ENCODE assay signal across 17 cellular contexts in the genomic region with DNA sequence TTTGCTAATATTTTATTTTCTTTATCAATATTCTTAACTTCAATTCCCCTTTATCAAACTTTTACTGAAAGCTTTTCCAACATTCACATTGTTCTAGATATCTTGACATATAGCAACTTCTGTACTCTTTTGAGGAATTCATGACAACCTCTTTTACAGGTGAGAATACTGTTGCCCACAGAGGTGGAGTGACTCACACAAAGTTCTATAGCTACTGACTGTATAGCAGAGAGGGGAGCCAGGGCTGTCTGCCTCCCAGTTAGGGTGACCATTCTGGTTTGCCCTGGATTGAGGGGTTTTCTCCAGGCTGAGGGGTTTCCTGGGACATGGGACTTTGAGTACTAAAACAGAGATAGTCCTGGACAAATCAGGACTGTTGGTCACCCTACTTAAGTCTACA. TPM values are rescaled to one million over a fixed set of nuclear protein-coding genes. Genes with fewer than 3 reads are reported as not detected.
DNase-seq lines count a peak whose midpoint lies in the region; ATAC-seq and TF ChIP-seq lines count a peak whose summit lies in the region.
"Had no signal": no experiment of that assay in that cellular context is flagged by ENCODE, and none has a peak within 500 bp of the region (broad histone marks: within the 10 kb centered on the region; RNA-seq: fewer than 3 reads in every experiment).

No MANE protein-coding gene starts in this region.

- H3K4me1 ChIP-seq in KMS-11 (ENCODE audit: low read depth, poor library complexity, severe bottlenecking), result peaks cover 71% of the 10 kb centered on the region
- H3K4me1 ChIP-seq: BLaER1 had no signal

- CTCF ChIA-PET in activated CD8-positive, alpha-beta T cell treated with anti-CD3 and anti-CD28 coated beads for 36 hours (lab: Charles Lee), result interaction anchor here (1.6 kb wide), 1 partner anchor 54 kb away, joined by 5 read pairs; no protein-coding TSS in a partner anchor
- CTCF ChIA-PET in activated CD8-positive, alpha-beta T cell treated with anti-CD3 and anti-CD28 coated beads, Interleukin-2, amount 10 ng/mL, durations not matched to agents 7 days and 5 days (lab: Charles Lee), result no interaction called here

- H3K4me1 Mint-ChIP-seq in activated CD8-positive, alpha-beta T cell treated with anti-CD3 and anti-CD28 coated beads for 36 hours (ENCODE audit: low read depth), result peaks cover 24% of the 10 kb centered on the region
- peaks cover 13% of the 10 kb centered on the region for H3K4me1 Mint-ChIP-seq in activated CD8-positive, alpha-beta T cell treated with anti-CD3 and anti-CD28 coated beads, Interleukin-2, amount 10 ng/mL, durations not matched to agents 7 days and 5 days (ENCODE audit: low read depth)
- peaks cover 15% of the 10 kb centered on the region for H3K4me1 Mint-ChIP-seq in activated T-helper 17 cell treated with anti-CD3 and anti-CD28 coated beads, Interleukin-2, amount 50 U/mL, for 72 hours
- peaks cover 77% of the 10 kb centered on the region for H3K4me1 Mint-ChIP-seq in stimulated activated memory B cell treated with anti-CD40 and anti-IgM and Interleukin-4, amounts not matched to agents 10 μg/mL and 1 μg/mL and 100 μg/mL, for 72 hours

- no peaks in the 10 kb centered on the region for H3K36me3 ChIP-seq in KMS-11 (ENCODE audit: insufficient read depth)

- H2AFZ ChIP-seq in KMS-11 (ENCODE audit: low read depth), result no peak overlapping the region

- no peaks in the 10 kb centered on the region for H3K27me3 ChIP-seq in KMS-11 (ENCODE audit: insufficient read depth, low read depth)
- H3K27me3 ChIP-seq: BLaER1 had no signal

- H3K36me3 Mint-ChIP-seq in activated CD8-positive, alpha-beta T cell treated with anti-CD3 and anti-CD28 coated beads for 36 hours (ENCODE audit: low read depth), result peaks cover 21% of the 10 kb centered on the region
- peaks cover 8% of the 10 kb centered on the region for H3K36me3 Mint-ChIP-seq in activated CD8-positive, alpha-beta T cell treated with anti-CD3 and anti-CD28 coated beads, Interleukin-2, amount 10 ng/mL, durations not matched to agents 7 days and 5 days (ENCODE audit: low read depth)
- peaks cover 35% of the 10 kb centered on the region for H3K36me3 Mint-ChIP-seq in activated T-helper 17 cell treated with anti-CD3 and anti-CD28 coated beads, Interleukin-2, amount 50 U/mL, for 72 hours (ENCODE audit: low read depth)
- peaks cover 52% of the 10 kb centered on the region for H3K36me3 Mint-ChIP-seq in stimulated activated memory B cell treated with anti-CD40 and anti-IgM and Interleukin-4, amounts not matched to agents 10 μg/mL and 1 μg/mL and 100 μg/mL, for 72 hours

- peak; percentile 57 for ATAC-seq in activated CD8-positive, alpha-beta T cell treated with anti-CD3 and anti-CD28 coated beads for 36 hours
- ATAC-seq in activated CD8-positive, alpha-beta T cell treated with anti-CD3 and anti-CD28 coated beads, Interleukin-2, amount 10 ng/mL, durations not matched to agents 7 days and 5 days, result no peak
- ATAC-seq in activated T-helper 17 cell treated with anti-CD3 and anti-CD28 coated beads, Interleukin-2, amount 50 U/mL, for 72 hours (replicated peaks), result peak; percentile 53
- ATAC-seq in stimulated activated memory B cell treated with anti-CD40 and anti-IgM and Interleukin-4, amounts not matched to agents 10 μg/mL and 1 μg/mL and 100 μg/mL, for 72 hours, result no peak
- ATAC-seq in HG03045 (IDR thresholded peaks at IDR 0.05; ENCODE audit: unreplicated experiment), result no peak

- 0 out of 2 replicates have a peak overlapping the region, but pooled peaks have one; percentile 86 for H3K27ac ChIP-seq in KMS-11
- H3K27ac ChIP-seq: BLaER1, HL-60 had no signal

- H3K27me3 Mint-ChIP-seq in activated CD8-positive, alpha-beta T cell treated with anti-CD3 and anti-CD28 coated beads for 36 hours, result no peaks in the 10 kb centered on the region
- no peaks in the 10 kb centered on the region for H3K27me3 Mint-ChIP-seq in activated CD8-positive, alpha-beta T cell treated with anti-CD3 and anti-CD28 coated beads, Interleukin-2, amount 10 ng/mL, durations not matched to agents 7 days and 5 days (ENCODE audit: low read depth)
- no peaks in the 10 kb centered on the region for H3K27me3 Mint-ChIP-seq in activated T-helper 17 cell treated with anti-CD3 and anti-CD28 coated beads, Interleukin-2, amount 50 U/mL, for 72 hours
- H3K27me3 Mint-ChIP-seq in stimulated activated memory B cell treated with anti-CD40 and anti-IgM and Interleukin-4, amounts not matched to agents 10 μg/mL and 1 μg/mL and 100 μg/mL, for 72 hours, result no peaks in the 10 kb centered on the region
- H3K27me3 Mint-ChIP-seq: CD8-positive, alpha-beta memory T cell had no signal

- POLR2A ChIA-PET in activated CD8-positive, alpha-beta T cell treated with anti-CD3 and anti-CD28 coated beads for 36 hours (lab: Charles Lee), result interaction anchor here (1.0 kb wide), 1 partner anchor 15 kb away, joined by 4 read pairs; no protein-coding TSS in a partner anchor
- POLR2A ChIA-PET in activated CD8-positive, alpha-beta T cell treated with anti-CD3 and anti-CD28 coated beads, Interleukin-2, amount 10 ng/mL, durations not matched to agents 7 days and 5 days (lab: Charles Lee), result no interaction called here

- H3K4me3 ChIP-seq in KMS-11 (IDR thresholded peaks at IDR 0.05; ENCODE audit: insufficient read depth, low read depth, low read length), result no peak overlapping the region
- H3K4me3 ChIP-seq: BLaER1 had no signal

- TF ChIP-seq CTCF in activated CD8-positive, alpha-beta T cell treated with anti-CD3 and anti-CD28 coated beads for 36 hours (IDR thresholded peaks at IDR 0.05), result no peak
- no peak for TF ChIP-seq CTCF in KMS-11 (conservative IDR thresholded peaks at IDR 0.05; ENCODE audit: low read depth, low read length)

- intact Hi-C loops in activated CD8-positive, alpha-beta T cell treated with anti-CD3 and anti-CD28 coated beads for 36 hours (cut with micrococcal nuclease), result no loop called here

- peak; percentile 15 for DNase-seq in activated CD8-positive, alpha-beta T cell treated with anti-CD3 and anti-CD28 coated beads for 36 hours
- DNase-seq in activated CD8-positive, alpha-beta T cell treated with anti-CD3 and anti-CD28 coated beads, Interleukin-2, amount 10 ng/mL, durations not matched to agents 7 days and 5 days, result no peak
- no peak for DNase-seq in MV-4-11 (lab: John Stamatoyannopoulos, UW)
- DNase-seq in HK-2 (ENCODE audit: unreplicated experiment), result no peak
- DNase-seq: 8988T; AML-193; Caco-2; CD8-positive, alpha-beta memory T cell; GF-D8; HCEC 1CT; HFFc6 had no signal

- no peaks in the 10 kb centered on the region for H4K20me1 ChIP-seq in KMS-11 (ENCODE audit: insufficient read depth)
- H4K20me1 ChIP-seq: BLaER1 had no signal

- H3K4me3 Mint-ChIP-seq in activated CD8-positive, alpha-beta T cell treated with anti-CD3 and anti-CD28 coated beads for 36 hours, result no peak overlapping the region
- no peak overlapping the region for H3K4me3 Mint-ChIP-seq in activated CD8-positive, alpha-beta T cell treated with anti-CD3 and anti-CD28 coated beads, Interleukin-2, amount 10 ng/mL, durations not matched to agents 7 days and 5 days
- no peak overlapping the region for H3K4me3 Mint-ChIP-seq in activated T-helper 17 cell treated with anti-CD3 and anti-CD28 coated beads, Interleukin-2, amount 50 U/mL, for 72 hours
- H3K4me3 Mint-ChIP-seq in stimulated activated memory B cell treated with anti-CD40 and anti-IgM and Interleukin-4, amounts not matched to agents 10 μg/mL and 1 μg/mL and 100 μg/mL, for 72 hours, result no peak overlapping the region
- H3K4me3 Mint-ChIP-seq: CD8-positive, alpha-beta memory T cell; HFFc6 had no signal

- no peak overlapping the region; the same call in 1 of the 2 replicates for H3K4me2 ChIP-seq in KMS-11
- H3K4me2 ChIP-seq: BLaER1 had no signal

- H3K9ac ChIP-seq in KMS-11, result no peak overlapping the region
- H3K9ac ChIP-seq: BLaER1 had no signal

- H3K79me2 ChIP-seq in KMS-11 (ENCODE audit: insufficient read depth, low read depth), result no peaks in the 10 kb centered on the region

- H3K9me3 Mint-ChIP-seq in activated CD8-positive, alpha-beta T cell treated with anti-CD3 and anti-CD28 coated beads for 36 hours, result no peaks in the 10 kb centered on the region
- no peaks in the 10 kb centered on the region for H3K9me3 Mint-ChIP-seq in activated CD8-positive, alpha-beta T cell treated with anti-CD3 and anti-CD28 coated beads, Interleukin-2, amount 10 ng/mL, durations not matched to agents 7 days and 5 days (ENCODE audit: insufficient read depth)
- no peaks in the 10 kb centered on the region for H3K9me3 Mint-ChIP-seq in activated T-helper 17 cell treated with anti-CD3 and anti-CD28 coated beads, Interleukin-2, amount 50 U/mL, for 72 hours
- peaks cover 2% of the 10 kb centered on the region for H3K9me3 Mint-ChIP-seq in stimulated activated memory B cell treated with anti-CD40 and anti-IgM and Interleukin-4, amounts not matched to agents 10 μg/mL and 1 μg/mL and 100 μg/mL, for 72 hours
- H3K9me3 Mint-ChIP-seq: HFFc6 had no signal

- H3K27ac Mint-ChIP-seq in activated CD8-positive, alpha-beta T cell treated with anti-CD3 and anti-CD28 coated beads for 36 hours, result no peak overlapping the region
- no peak overlapping the region for H3K27ac Mint-ChIP-seq in activated CD8-positive, alpha-beta T cell treated with anti-CD3 and anti-CD28 coated beads, Interleukin-2, amount 10 ng/mL, durations not matched to agents 7 days and 5 days
- no peak overlapping the region for H3K27ac Mint-ChIP-seq in activated T-helper 17 cell treated with anti-CD3 and anti-CD28 coated beads, Interleukin-2, amount 50 U/mL, for 72 hours
- H3K27ac Mint-ChIP-seq in stimulated activated memory B cell treated with anti-CD40 and anti-IgM and Interleukin-4, amounts not matched to agents 10 μg/mL and 1 μg/mL and 100 μg/mL, for 72 hours, result peak overlapping the region; percentile 92

RNA-seq across cellular contexts. Expression of gene SEC61B, which starts 16.2 kb away (rescaled TPM):
- total RNA-seq in activated CD8-positive, alpha-beta T cell treated with anti-CD3 and anti-CD28 coated beads for 36 hours, result 100 to 1,000 TPM; 140 to 149 TPM
- 100 to 1,000 TPM; 122 to 124 TPM for total RNA-seq in activated CD8-positive, alpha-beta T cell treated with anti-CD3 and anti-CD28 coated beads, Interleukin-2, amount 10 ng/mL, durations not matched to agents 7 days and 5 days
- 100 to 1,000 TPM in 1 of 2 donors, 10 to 100 TPM in 1; 80.0 to 128 TPM for total RNA-seq in activated T-helper 17 cell treated with anti-CD3 and anti-CD28 coated beads, Interleukin-2, amount 50 U/mL, for 72 hours

RNA-seq across cellular contexts. Expression of gene ALG2, which starts 16.6 kb away (rescaled TPM):
- total RNA-seq in activated CD8-positive, alpha-beta T cell treated with anti-CD3 and anti-CD28 coated beads for 36 hours, result 10 to 100 TPM; 24.1 to 27.0 TPM
- total RNA-seq in activated CD8-positive, alpha-beta T cell treated with anti-CD3 and anti-CD28 coated beads, Interleukin-2, amount 10 ng/mL, durations not matched to agents 7 days and 5 days, result 10 to 100 TPM; 19.9 to 22.0 TPM
- 10 to 100 TPM; 26.5 to 28.3 TPM for total RNA-seq in activated T-helper 17 cell treated with anti-CD3 and anti-CD28 coated beads, Interleukin-2, amount 50 U/mL, for 72 hours

Comparison
In these comparisons a context has a peak if more than half of its experiments do, and no peak if none do; other contexts are left out.
1. ATAC-seq: peak in activated CD8-positive, alpha-beta T cell treated with anti-CD3 and anti-CD28 coated beads for 36 hours (single experiment) and activated T-helper 17 cell treated with anti-CD3 and anti-CD28 coated beads, Interleukin-2, amount 50 U/mL, for 72 hours (single experiment); none in activated CD8-positive, alpha-beta T cell treated with anti-CD3 and anti-CD28 coated beads, Interleukin-2, amount 10 ng/mL, durations not matched to agents 7 days and 5 days (single experiment), stimulated activated memory B cell treated with anti-CD40 and anti-IgM and Interleukin-4, amounts not matched to agents 10 μg/mL and 1 μg/mL and 100 μg/mL, for 72 hours (single experiment) and HG03045 (single experiment).